Comparison of ENCODE assay signal across 1 cellular context in genomic region chr22:26480611-26480932, GRCh38.
TF ChIP-seq lines count a peak whose summit lies in the region.

No MANE protein-coding gene starts in this region.

TF ChIP-seq in K562, 482 proteins besides CTCF, POLR2A, EP300 and RAD21:
- TF ChIP-seq NR2F6 (CRISPR knock-in tag; IDR thresholded peaks at IDR 0.05), result no peak
- TF ChIP-seq ZNF77 (CRISPR knock-in tag; IDR thresholded peaks at IDR 0.05), result no peak
- no peak for TF ChIP-seq ATF3 (IDR thresholded peaks at IDR 0.05)
- TF ChIP-seq ATF3 (CRISPR knock-in tag; conservative IDR thresholded peaks at IDR 0.05), result no peak
- no peak for TF ChIP-seq ZNF23 (CRISPR knock-in tag; IDR thresholded peaks at IDR 0.05)
- TF ChIP-seq RBM34 (IDR thresholded peaks at IDR 0.05; ENCODE audit: borderline replicate concordance, insufficient read depth, low read length), result no peak
- no peak for TF ChIP-seq MAX (CRISPR knock-in tag; IDR thresholded peaks at IDR 0.05)
- TF ChIP-seq PATZ1 (CRISPR knock-in tag; IDR thresholded peaks at IDR 0.05; ENCODE audit: borderline replicate concordance), result no peak
- TF ChIP-seq ZNF57 (CRISPR knock-in tag; IDR thresholded peaks at IDR 0.05), result no peak
- TF ChIP-seq ZNF324 (CRISPR knock-in tag; IDR thresholded peaks at IDR 0.05), result no peak
- no peak for TF ChIP-seq NFIC (IDR thresholded peaks at IDR 0.05)
- TF ChIP-seq ZHX1 (conservative IDR thresholded peaks at IDR 0.05; ENCODE audit: low read length), result no peak
- no peak for TF ChIP-seq ZNF280B (CRISPR knock-in tag; IDR thresholded peaks at IDR 0.05)
- no peak for TF ChIP-seq ZNF311 (CRISPR knock-in tag; IDR thresholded peaks at IDR 0.05)
